In genomic region chr16:80794071-80794470, GRCh38 we compare ENCODE assay signal across 7 cellular contexts.
"Had no signal": no experiment of that assay in that cellular context is flagged by ENCODE, and none has a peak within 500 bp of the region (broad histone marks: within the 10 kb centered on the region; RNA-seq: fewer than 3 reads in every experiment).

No MANE protein-coding gene starts in this region.

- H3K9me3 Mint-ChIP-seq: HFFc6 had no signal

- H3K36me3 ChIP-seq: HAP-1 had no signal

- H3K27ac ChIP-seq: GM23248, HL-60 had no signal

- H3K9me3 ChIP-seq: HAP-1 had no signal

- H3K27ac Mint-ChIP-seq: HFFc6, IgD-negative memory B cell had no signal

- H3K27me3 Mint-ChIP-seq: IgD-negative memory B cell had no signal

- H3K36me3 Mint-ChIP-seq: IgD-negative memory B cell had no signal

- DNase-seq: GM23248, GOT3, H7, HFFc6 had no signal

- H3K4me3 Mint-ChIP-seq: HFFc6, IgD-negative memory B cell had no signal

- H3K4me1 ChIP-seq: HAP-1 had no signal

- H3K4me3 ChIP-seq: GM23248, HAP-1 had no signal
